Comparison of ENCODE assay signal across 32 cellular contexts in genomic region chr17:12634789-12635414, GRCh38. TPM values are rescaled to one million over a fixed set of nuclear protein-coding genes. Genes with fewer than 3 reads are reported as not detected.
DNase-seq lines count a peak whose midpoint lies in the region; ATAC-seq, FAIRE-seq and TF ChIP-seq lines count a peak whose summit lies in the region.
"Had no signal": no experiment of that assay in that cellular context is flagged by ENCODE, and none has a peak within 500 bp of the region (broad histone marks: within the 10 kb centered on the region; RNA-seq: fewer than 3 reads in every experiment).

No MANE protein-coding gene starts in this region.

- H3K4me3 ChIP-seq in A549 = no peak overlapping the region
- peak overlapping the region; percentile 18 for H3K4me3 ChIP-seq in SJCRH30
- peak overlapping the region; percentile 18 for H3K4me3 ChIP-seq in endodermal cell (ENCODE audit: low read length)
- no peak overlapping the region for H3K4me3 ChIP-seq in neural cell (ENCODE audit: low read length)
- H3K4me3 ChIP-seq: esophagus muscularis mucosa, heart right ventricle, sigmoid colon, upper lobe of left lung had no signal

- H3F3A ChIP-seq in neural cell (ENCODE audit: insufficient read depth, low read length, poor library complexity, severe bottlenecking) = no peaks in the 10 kb centered on the region

- H3K4me1 Mint-ChIP-seq in endodermal cell = peaks cover 41% of the 10 kb centered on the region
- H3K4me1 Mint-ChIP-seq: memory B cell had no signal

- peaks cover 36% of the 10 kb centered on the region for H3K4me1 ChIP-seq in A549
- peaks cover 10% of the 10 kb centered on the region for H3K4me1 ChIP-seq in SJCRH30
- no peaks in the 10 kb centered on the region for H3K4me1 ChIP-seq in endodermal cell (ENCODE audit: control insufficient read depth, insufficient read depth, low read length)
- H3K4me1 ChIP-seq: sigmoid colon, upper lobe of left lung had no signal

- H3K9ac ChIP-seq in endodermal cell (ENCODE audit: extremely low read depth, low read length, poor library complexity, severe bottlenecking) = no peak overlapping the region
- no peak overlapping the region for H3K9ac ChIP-seq in neural cell (ENCODE audit: low read length)

- WGBS in A549 (ENCODE audit: missing lambda C conversion rate) = 90% methylated on average over 11 of the region's 11 CpGs
- 21 to 43% methylated on average over 8 to 11 of the region's 11 CpGs for WGBS in endodermal cell (ENCODE audit: insufficient coverage in 1 of 2, insufficient read length in 1 of 2), 2 experiments

- no peaks in the 10 kb centered on the region for H3K36me3 Mint-ChIP-seq in endodermal cell (ENCODE audit: low read depth)
- H3K36me3 Mint-ChIP-seq: WTC11 had no signal

- DNase-seq in A549 (ENCODE audit: low read depth in 1 of 2, low spot score in 1 of 2) (no peak), SJCRH30 (peak; percentile 27 to 79), endodermal cell (peak; percentile 84), epidermal melanocyte (ENCODE audit: insufficient read length, low spot score) (no peak), NCI-H345 (lab: John Stamatoyannopoulos, UW) (no peak)
- DNase-seq: activated CD4-positive, alpha-beta T cell treated with anti-CD3 and anti-CD28 coated beads, Interleukin-2, amount 50 U/mL, for 1 hour; activated gamma-delta T cell; activated T-cell treated with anti-CD3 and anti-CD28 coated beads, Interleukin-2, amount 50 U/mL, for 24 hours; caudate nucleus; effector memory CD8-positive, alpha-beta T cell; foreskin melanocyte; HCEC 1CT; heart right ventricle; KBM-7; NCI-H1105; NCI-H187; NCI-H82; posterior cingulate gyrus; SIG-M5; sigmoid colon; stimulated activated CD4-positive, alpha-beta T cell treated with anti-CD3 and anti-CD28 coated beads, Interleukin-4, amount 100 ng/mL, for 24 hours; T-helper 9 cell; upper lobe of left lung had no signal

- no peak for TF ChIP-seq EP300 in A549 (IDR thresholded peaks at IDR 0.05)
- TF ChIP-seq EP300 in neural cell (conservative IDR thresholded peaks at IDR 0.05; ENCODE audit: poor library complexity, severe bottlenecking) = no peak

- no peaks in the 10 kb centered on the region for H3K9me3 ChIP-seq in A549
- no peaks in the 10 kb centered on the region for H3K9me3 ChIP-seq in SJCRH30 (replicated peaks)
- no peaks in the 10 kb centered on the region for H3K9me3 ChIP-seq in endodermal cell (ENCODE audit: control insufficient read depth, low read length)
- H3K9me3 ChIP-seq in neural cell (ENCODE audit: low read length) = no peaks in the 10 kb centered on the region
- H3K9me3 ChIP-seq: esophagus muscularis mucosa, sigmoid colon, upper lobe of left lung had no signal

- peak overlapping the region; percentile 53 for H3K27ac Mint-ChIP-seq in endodermal cell
- H3K27ac Mint-ChIP-seq: activated T-cell treated with anti-CD3 and anti-CD28 coated beads, Interleukin-2, amount 50 U/mL, for 24 hours; effector memory CD8-positive, alpha-beta T cell; memory B cell; WTC11 had no signal

- H2AFZ ChIP-seq in neural cell (ENCODE audit: low read depth, low read length) = no peak overlapping the region

- H3K36me3 ChIP-seq in SJCRH30 (no peaks in the 10 kb centered on the region), endodermal cell (ENCODE audit: control insufficient read depth, insufficient read depth, low read length) (no peaks in the 10 kb centered on the region), neural cell (ENCODE audit: insufficient read depth, low read length) (no peaks in the 10 kb centered on the region)
- H3K36me3 ChIP-seq: esophagus muscularis mucosa, heart right ventricle, sigmoid colon, upper lobe of left lung had no signal

- H3K79me2 ChIP-seq in neural cell (replicated peaks; ENCODE audit: insufficient read depth, low read length) = no peaks in the 10 kb centered on the region

- ATAC-seq in A549 (no peak), GM19023 (IDR thresholded peaks at IDR 0.05; ENCODE audit: unreplicated experiment) (no peak)
- no peak for ATAC-seq in activated CD4-positive, CD25-positive, alpha-beta regulatory T cell treated with anti-CD3 and anti-CD28 coated beads, Interleukin-2, amount 50 U/mL, for 24 hours
- ATAC-seq: effector memory CD8-positive, alpha-beta T cell; heart right ventricle; WTC11 had no signal

- H3K27me3 Mint-ChIP-seq in endodermal cell (ENCODE audit: insufficient read depth) = no peaks in the 10 kb centered on the region

- TF ChIP-seq RAD21 in A549 (conservative IDR thresholded peaks at IDR 0.05 in 1 of 2, IDR thresholded peaks at IDR 0.05 in 1 of 2) (no peak), neural cell (conservative IDR thresholded peaks at IDR 0.05) (no peak)

- CTCF ChIA-PET in A549 (lab: Yijun Ruan, JAX) = interaction anchor here (0.6 to 1.5 kb wide), 4 partner anchors 12 to 586 kb away, joined by 3 to 7 read pairs (median 4); no protein-coding TSS in a partner anchor

- H3K27me3 ChIP-seq in SJCRH30 (peaks cover 7% of the 10 kb centered on the region; the same call in 1 of the 2 replicates), endodermal cell (ENCODE audit: control insufficient read depth, insufficient read depth, low read length, poor library complexity, severe bottlenecking) (no peaks in the 10 kb centered on the region), neural cell (ENCODE audit: insufficient read depth, low read depth, low read length) (no peaks in the 10 kb centered on the region)
- H3K27me3 ChIP-seq: esophagus muscularis mucosa, heart right ventricle, sigmoid colon, upper lobe of left lung had no signal

- H3K4me3 Mint-ChIP-seq in endodermal cell = no peak overlapping the region
- H3K4me3 Mint-ChIP-seq: activated T-cell treated with anti-CD3 and anti-CD28 coated beads, Interleukin-2, amount 50 U/mL, for 24 hours; effector memory CD8-positive, alpha-beta T cell; memory B cell; WTC11 had no signal

- H3K27ac ChIP-seq in A549 (peak overlapping the region; percentile 35 to 69; a peak in 5 of 6 replicates), SJCRH30 (peak overlapping the region; percentile 4; the same call in 1 of the 2 replicates), endodermal cell (ENCODE audit: low read depth, low read length) (no peak overlapping the region), neural cell (ENCODE audit: low read length) (no peak overlapping the region)
- H3K27ac ChIP-seq: esophagus muscularis mucosa, sigmoid colon, upper lobe of left lung had no signal

- TF ChIP-seq CTCF in A549 (IDR thresholded peaks at IDR 0.05) (no peak), endodermal cell (conservative IDR thresholded peaks at IDR 0.05) (no peak), neural cell (IDR thresholded peaks at IDR 0.05; ENCODE audit: poor library complexity, severe bottlenecking) (no peak)

- no peak for FAIRE-seq in A549 (lab: Jason Lieb, UNC)
- FAIRE-seq: HTR-8/SVneo had no signal

- POLR2A ChIA-PET in A549 (lab: Yijun Ruan, JAX) = no interaction called here

- H3K9me3 Mint-ChIP-seq in endodermal cell = no peaks in the 10 kb centered on the region
- H3K9me3 Mint-ChIP-seq: activated T-cell treated with anti-CD3 and anti-CD28 coated beads, Interleukin-2, amount 50 U/mL, for 24 hours had no signal

- TF ChIP-seq POLR2A in A549 (IDR thresholded peaks at IDR 0.05; ENCODE audit: low read length) = no peak

- no peaks in the 10 kb centered on the region for H3K9me2 ChIP-seq in neural cell (ENCODE audit: insufficient read depth, low read length)

- no peak overlapping the region for H3K4me2 ChIP-seq in A549
- H3K4me2 ChIP-seq in neural cell (ENCODE audit: low read length) = no peak overlapping the region

- H4K20me1 ChIP-seq in neural cell (ENCODE audit: insufficient read depth) = no peaks in the 10 kb centered on the region

TF ChIP-seq in A549, 52 proteins besides CTCF, POLR2A, EP300 and RAD21 (continues in another document):
- no peak for TF ChIP-seq HOXA7 (CRISPR knock-in tag; IDR thresholded peaks at IDR 0.05)
- no peak for TF ChIP-seq ATOH8 (CRISPR knock-in tag; IDR thresholded peaks at IDR 0.05; ENCODE audit: low read depth)
- TF ChIP-seq HOXB13 (CRISPR knock-in tag; IDR thresholded peaks at IDR 0.05; ENCODE audit: low read depth) = no peak
- TF ChIP-seq MAFK (IDR thresholded peaks at IDR 0.05; ENCODE audit: partially characterized antibody) = no peak
- TF ChIP-seq TFCP2L1 (CRISPR knock-in tag; IDR thresholded peaks at IDR 0.05) = no peak
- TF ChIP-seq CHD2 (IDR thresholded peaks at IDR 0.05; ENCODE audit: low read length, partially characterized antibody) = no peak
- TF ChIP-seq CBX8 (IDR thresholded peaks at IDR 0.05) = no peak

TF ChIP-seq in neural cell, 6 proteins besides CTCF, POLR2A, EP300 and RAD21 (continues in another document):
- peak; percentile 75 for TF ChIP-seq REST (IDR thresholded peaks at IDR 0.05; ENCODE audit: borderline replicate concordance)

RNA-seq across cellular contexts. Expression of gene MYOCD, which starts 30.8 kb away (rescaled TPM):
- polyA plus RNA-seq in A549 (2011; rRNA removed) (8.6 and 12.4 TPM in 2 replicates), A549 (2017; fragmentation: RNase III; extraction: RNeasy Plus Mini Kit Qiagen cat#74134 plus additional on column Dnase treatment) (7.1 to 14.2 TPM (median 12.5 TPM) in 3 replicates), neural cell (not detected in 2 replicates)
- 2.3 and 3.9 TPM in 2 replicates for polyA plus RNA-seq in A549 (2012; cell fraction: cytosol; rRNA removed)
- 5.8 and 7.1 TPM in 2 replicates for polyA plus RNA-seq in A549 (2012; cell fraction: nucleus; rRNA removed)
- polyA minus RNA-seq in A549 (2011; rRNA and poly(A)+ RNA removed) = 19.9 and 22.4 TPM in 2 replicates
- 0.03 and 0.08 TPM in 2 replicates for total RNA-seq in SJCRH30 (2014; rRNA removed; shearing (Covaris generic))
- total RNA-seq in endodermal cell = 10 to 100 TPM in 1 of 2 donors, 1 to 10 TPM in 1; 7.5 to 11.8 TPM
- 1.7 TPM for polyA plus RNA-seq in endodermal cell (2013, experiment 1 of 2)
- polyA plus RNA-seq in endodermal cell (2013, experiment 2 of 2) = 2.6 TPM
- polyA minus RNA-seq in neural cell = not detected in 2 replicates
- total RNA-seq: A172, MCF 10A had no signal

Comparison
In these comparisons a context has a peak if more than half of its experiments do, and no peak if none do; other contexts are left out.
1. DNase-seq: peak in SJCRH30 (2 of 2) and endodermal cell (single experiment); none in A549 (0 of 2), epidermal melanocyte (single experiment) and NCI-H345 (single experiment).
2. H3K27ac ChIP-seq: peak in A549 (2 of 2) and SJCRH30 (single experiment); none in endodermal cell (single experiment) and neural cell (single experiment).
3. H3K4me3 ChIP-seq: peak in SJCRH30 (single experiment) and endodermal cell (single experiment); none in A549 (single experiment) and neural cell (single experiment).